ENCODE assay signal across 14 cellular contexts in the genomic region with DNA sequence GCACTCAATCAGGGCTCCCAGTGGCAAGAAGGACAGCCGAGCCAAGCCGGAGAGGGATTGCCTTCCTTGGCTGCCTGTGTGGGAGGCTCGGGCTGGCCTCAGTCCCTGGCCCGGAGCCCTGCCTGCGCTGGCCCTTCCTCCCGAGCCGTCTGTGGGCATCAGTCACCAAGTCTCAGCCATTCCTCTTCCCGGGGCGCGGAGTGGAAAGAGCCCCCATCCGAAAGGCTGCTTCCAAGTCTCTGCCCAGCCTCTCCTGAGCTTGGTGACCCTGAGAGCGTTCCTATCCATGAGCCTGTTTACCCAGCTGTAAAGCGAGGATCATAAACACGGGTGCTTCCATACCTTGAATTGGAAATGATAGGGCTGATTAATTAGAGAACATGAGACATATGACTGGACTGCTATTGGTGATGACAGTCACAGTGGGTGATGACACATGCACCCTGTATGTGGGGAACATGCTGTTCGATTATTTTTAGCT. TPM values are rescaled to one million over a fixed set of nuclear protein-coding genes. Genes with fewer than 3 reads are reported as not detected.
A peak's percentile ranks its signal among the peaks of the same experiment; 100 is the strongest.
DNase-seq lines count a peak whose midpoint lies in the region; ATAC-seq and TF ChIP-seq lines count a peak whose summit lies in the region.
"Had no signal": no experiment of that assay in that cellular context is flagged by ENCODE, and none has a peak within 500 bp of the region (broad histone marks: within the 10 kb centered on the region; RNA-seq: fewer than 3 reads in every experiment).

No MANE protein-coding gene starts in this region.

- no peak overlapping the region for H3K23ac ChIP-seq in mesenchymal stem cell (ENCODE audit: low read length in 2 of 2)

- H2AK5ac ChIP-seq in mesenchymal stem cell (ENCODE audit: low read length, severe bottlenecking) = no peak overlapping the region

- H3K4me1 ChIP-seq in mesenchymal stem cell (ENCODE audit: control insufficient read depth, insufficient read depth, low read depth, low read length) (peaks cover 30% of the 10 kb centered on the region), tibial artery (peaks cover 0 to 58% (median 33%) of the 10 kb centered on the region in 4 donors), esophagus squamous epithelium (peaks cover 0 to 49% (median 8%) of the 10 kb centered on the region in 3 donors)

- H2BK12ac ChIP-seq in mesenchymal stem cell (ENCODE audit: low read length in 2 of 2) = peak overlapping the region; percentile 87 to 98

- peak in 2 of 3 experiments; percentile 31 to 83 for DNase-seq in NCI-H1417 (lab: John Stamatoyannopoulos, UW)
- DNase-seq in NCI-H1417 treated with DMSO at 0.1 percent for 48 hours (lab: John Stamatoyannopoulos, UW) = no peak
- peak; percentile 83 for DNase-seq in cerebellar cortex (ENCODE audit: low spot score)
- DNase-seq in mesenchymal stem cell = peak; percentile 46
- peak; percentile 58 to 90 for DNase-seq in tibial artery
- DNase-seq in stimulated activated CD8-positive, alpha-beta memory T cell treated with anti-CD3 and anti-CD28 coated beads, Interleukin-4, amount 100 ng/mL, for 48 hours = no peak
- DNase-seq in esophagus squamous epithelium (lab: John Stamatoyannopoulos, UW) = no peak
- DNase-seq: activated CD4-positive, alpha-beta T cell treated with anti-CD3 and anti-CD28 coated beads for 48 hours; MM.1S; SJCRH30; stimulated activated CD4-positive, alpha-beta T cell treated with anti-CD3 and anti-CD28 coated beads, Interleukin-2, amount 100 ng/mL, for 48 hours had no signal

- H3K27ac ChIP-seq in mesenchymal stem cell (ENCODE audit: low read length, poor library complexity, severe bottlenecking) (no peak overlapping the region), tibial artery (peak overlapping the region; percentile 31 to 35), esophagus squamous epithelium (no peak overlapping the region)
- H3K27ac ChIP-seq: A549, SJCRH30, upper lobe of left lung had no signal

- H3K14ac ChIP-seq in mesenchymal stem cell (ENCODE audit: low read length in 2 of 2) = peak overlapping the region in 1 of 2 experiments; percentile 73

- no peak for ATAC-seq in GM21528 (IDR thresholded peaks at IDR 0.05; ENCODE audit: low FRiP score, unreplicated experiment)
- ATAC-seq: A549 had no signal

- H4K91ac ChIP-seq in mesenchymal stem cell (ENCODE audit: low read length) = peak overlapping the region; percentile 53

- H3K4me2 ChIP-seq in mesenchymal stem cell (ENCODE audit: low read length, poor library complexity, severe bottlenecking) = no peak overlapping the region
- H3K4me2 ChIP-seq: A549 had no signal

- 92% methylated on average over 15 of the region's 15 CpGs for WGBS in mesenchymal stem cell
- WGBS in esophagus squamous epithelium, 2 donors = 40 to 46% methylated on average over 7 to 10 of the region's 15 CpGs

- peaks cover 12 to 30% of the 10 kb centered on the region in 2 experiments for H3K27me3 ChIP-seq in mesenchymal stem cell (ENCODE audit: control insufficient read depth in 1 of 2, insufficient read depth in 1 of 2, low read length in 2 of 2)
- no peaks in the 10 kb centered on the region for H3K27me3 ChIP-seq in tibial artery
- H3K27me3 ChIP-seq in esophagus squamous epithelium = peaks cover 0 to 50% (median 0%) of the 10 kb centered on the region in 4 donors
- H3K27me3 ChIP-seq: upper lobe of left lung had no signal

- peak overlapping the region; percentile 37 to 71 for H3K4ac ChIP-seq in mesenchymal stem cell (ENCODE audit: low read depth in 1 of 2, low read length in 2 of 2)

- H3K4me3 ChIP-seq in mesenchymal stem cell (ENCODE audit: insufficient read depth in 1 of 2, low read depth in 1 of 2, low read length in 2 of 2) (no peak overlapping the region), tibial artery (no peak overlapping the region), esophagus squamous epithelium (no peak overlapping the region)
- H3K4me3 ChIP-seq: A549, SJCRH30, upper lobe of left lung had no signal

- no peak overlapping the region for H2AFZ ChIP-seq in mesenchymal stem cell (ENCODE audit: low read depth, low read length)

- H2BK15ac ChIP-seq in mesenchymal stem cell (ENCODE audit: low read depth, poor library complexity, severe bottlenecking) = peak overlapping the region; percentile 94

- no peak overlapping the region for H2BK120ac ChIP-seq in mesenchymal stem cell (ENCODE audit: low read depth, low read length)

- H3K9me3 ChIP-seq in mesenchymal stem cell (ENCODE audit: control insufficient read depth, low read length) (no peaks in the 10 kb centered on the region), tibial artery (no peaks in the 10 kb centered on the region), esophagus squamous epithelium (no peaks in the 10 kb centered on the region)
- H3K9me3 ChIP-seq: A549, SJCRH30, upper lobe of left lung had no signal

- peak overlapping the region; percentile 69 to 85 for H3K18ac ChIP-seq in mesenchymal stem cell (ENCODE audit: low read depth in 1 of 2, low read length in 2 of 2)

- H4K8ac ChIP-seq in mesenchymal stem cell (ENCODE audit: low read length) = no peak overlapping the region

- no peak for TF ChIP-seq POLR2A in esophagus squamous epithelium (IDR thresholded peaks at IDR 0.05)

- TF ChIP-seq CTCF in tibial artery (IDR thresholded peaks at IDR 0.05) (no peak), esophagus squamous epithelium (IDR thresholded peaks at IDR 0.05) (no peak)

- H3K36me3 ChIP-seq in mesenchymal stem cell (ENCODE audit: control insufficient read depth in 1 of 2, insufficient read depth in 2 of 2, low read depth in 1 of 2, low read length in 2 of 2) (no peaks in the 10 kb centered on the region), tibial artery (no peaks in the 10 kb centered on the region), esophagus squamous epithelium (no peaks in the 10 kb centered on the region)
- H3K36me3 ChIP-seq: SJCRH30, upper lobe of left lung had no signal

- H3K79me1 ChIP-seq in mesenchymal stem cell (replicated peaks; ENCODE audit: low read length, poor library complexity, severe bottlenecking) = no peaks in the 10 kb centered on the region

- H3K9ac ChIP-seq in mesenchymal stem cell (ENCODE audit: low read length) = no peak overlapping the region

- no peak overlapping the region for H2BK5ac ChIP-seq in mesenchymal stem cell (ENCODE audit: low read depth, low read length, poor library complexity, severe bottlenecking)

- intact Hi-C loops in tibial artery (cut with DNase I; ENCODE audit: low total_unique reads) (loop anchor here (5.0 kb wide), 1 partner anchor 60 kb away; a partner anchor contains a TSS), esophagus squamous epithelium (cut with DNase I) (no loop called here)

RNA-seq across cellular contexts. Expression of a gene that starts 59.1 kb away (rescaled TPM):
- polyA plus RNA-seq in mesenchymal stem cell (2013, experiment 1 of 2) = 42.9 TPM
- 39.2 TPM for polyA plus RNA-seq in mesenchymal stem cell (2013, experiment 2 of 2)
- 100 to 1,000 TPM in 1 of 4 donors, 10 to 100 TPM in 3; 49.6 to 133 (median 64.4) TPM for total RNA-seq in esophagus squamous epithelium

Comparison
In these comparisons a context has a peak if more than half of its experiments do, and no peak if none do; other contexts are left out.
1. DNase-seq: peak in NCI-H1417 (2 of 3), cerebellar cortex (single experiment), mesenchymal stem cell (single experiment) and tibial artery (2 of 2); none in NCI-H1417 treated with DMSO at 0.1 percent for 48 hours (single experiment), stimulated activated CD8-positive, alpha-beta memory T cell treated with anti-CD3 and anti-CD28 coated beads, Interleukin-4, amount 100 ng/mL, for 48 hours (single experiment) and esophagus squamous epithelium (single experiment).
2. H3K27ac ChIP-seq: peak in tibial artery (2 of 2); none in mesenchymal stem cell (single experiment) and esophagus squamous epithelium (0 of 4).